8 cellular contexts compared by ENCODE assay signal in genomic region chr10:95394161-95394880, GRCh38.
DNase-seq lines count a peak whose midpoint lies in the region; ATAC-seq and TF ChIP-seq lines count a peak whose summit lies in the region.

No MANE protein-coding gene starts in this region.

- TF ChIP-seq EP300 in ovary (IDR thresholded peaks at IDR 0.05), result no peak

- no peak overlapping the region for H3K4me3 ChIP-seq in ovary

- H3K27ac Mint-ChIP-seq in T-helper 2 cell treated with Interferon-gamma antibody and Interleukin-4, amounts not matched to agents 5 μg/mL and 100 μg/mL, for 36 hours, result no peak overlapping the region

- intact Hi-C loops in ovary (cut with DNase I), result no loop called here

- TF ChIP-seq CTCF in ovary (IDR thresholded peaks at IDR 0.05), result no peak

- H3K27ac ChIP-seq in ovary, result no peak overlapping the region

- H3K4me1 ChIP-seq in ovary (ENCODE audit: insufficient read depth), result peaks cover 8% of the 10 kb centered on the region

- H3K9me3 ChIP-seq in ovary, result no peaks in the 10 kb centered on the region

- peaks cover 13% of the 10 kb centered on the region for H3K4me1 Mint-ChIP-seq in T-helper 2 cell treated with Interferon-gamma antibody and Interleukin-4, amounts not matched to agents 5 μg/mL and 100 μg/mL, for 36 hours (ENCODE audit: low read depth)

- CTCF ChIA-PET in HEK293T (lab: Yijun Ruan, JAX), result no interaction called here

- H3K9me3 Mint-ChIP-seq in T-helper 2 cell treated with Interferon-gamma antibody and Interleukin-4, amounts not matched to agents 5 μg/mL and 100 μg/mL, for 36 hours, result no peaks in the 10 kb centered on the region

- no peaks in the 10 kb centered on the region for H3K27me3 ChIP-seq in ovary

- no peaks in the 10 kb centered on the region for H3K36me3 ChIP-seq in ovary

- DNase-seq in T-helper 2 cell treated with Interferon-gamma antibody and Interleukin-4, amounts not matched to agents 5 μg/mL and 100 μg/mL, for 36 hours (ENCODE audit: low spot score), result peak; percentile 45
- peak; percentile 57 for DNase-seq in occipital lobe (lab: John Stamatoyannopoulos, UW)
- DNase-seq in ovary, result no peak
- no peak for DNase-seq in HEK293T (ENCODE audit: extremely low spot score)
- no peak for DNase-seq in NCI-H187 (lab: John Stamatoyannopoulos, UW)

- POLR2A ChIA-PET in HEK293T (lab: Yijun Ruan, JAX), result no interaction called here

- H3K36me3 Mint-ChIP-seq in T-helper 2 cell treated with Interferon-gamma antibody and Interleukin-4, amounts not matched to agents 5 μg/mL and 100 μg/mL, for 36 hours (ENCODE audit: low read depth), result no peaks in the 10 kb centered on the region

- H3K4me3 Mint-ChIP-seq in T-helper 2 cell treated with Interferon-gamma antibody and Interleukin-4, amounts not matched to agents 5 μg/mL and 100 μg/mL, for 36 hours, result peak overlapping the region; percentile 21

- 81 to 87% (median 84%) methylated on average over 6 of the region's 6 CpGs for WGBS in ovary, 3 donors

- peaks cover 5% of the 10 kb centered on the region for H3K27me3 Mint-ChIP-seq in T-helper 2 cell treated with Interferon-gamma antibody and Interleukin-4, amounts not matched to agents 5 μg/mL and 100 μg/mL, for 36 hours (ENCODE audit: low read depth)

- TF ChIP-seq POLR2A in ovary (IDR thresholded peaks at IDR 0.05), result no peak

- ATAC-seq in GM18519 (IDR thresholded peaks at IDR 0.05; ENCODE audit: low FRiP score, unreplicated experiment) (peak; percentile 42), HG02588 (IDR thresholded peaks at IDR 0.05; ENCODE audit: unreplicated experiment) (peak; percentile 47), HG03097 (IDR thresholded peaks at IDR 0.05; ENCODE audit: low FRiP score, unreplicated experiment) (no peak)

TF ChIP-seq in HEK293T, 16 proteins besides CTCF, POLR2A, EP300 and RAD21:
- TF ChIP-seq PKNOX1 (IDR thresholded peaks at IDR 0.05) (no peak), LEF1 (IDR thresholded peaks at IDR 0.05; ENCODE audit: borderline replicate concordance) (no peak), ZNF384 (IDR thresholded peaks at IDR 0.05) (no peak), FOXM1 (IDR thresholded peaks at IDR 0.05; ENCODE audit: borderline replicate concordance) (no peak), CTBP1 (IDR thresholded peaks at IDR 0.05; ENCODE audit: borderline replicate concordance) (no peak)
TF ChIP-seq in HEK293T: peak in this region for 0.

Comparison
In these comparisons a context has a peak if more than half of its experiments do, and no peak if none do; other contexts are left out.
1. DNase-seq: peak in T-helper 2 cell treated with Interferon-gamma antibody and Interleukin-4, amounts not matched to agents 5 μg/mL and 100 μg/mL, for 36 hours (single experiment) and occipital lobe (single experiment); none in ovary (0 of 5), HEK293T (single experiment) and NCI-H187 (0 of 2).